In genomic region chr9:112316544-112316943, GRCh38 we compare ENCODE assay signal across 8 cellular contexts. TPM values are rescaled to one million over a fixed set of nuclear protein-coding genes. Genes with fewer than 3 reads are reported as not detected.
DNase-seq lines count a peak whose midpoint lies in the region; ATAC-seq, FAIRE-seq and TF ChIP-seq lines count a peak whose summit lies in the region.
"Not testable (repeated sequence)": the region's sequence is repeated elsewhere in the genome, so short reads cannot be mapped to it uniquely, and the experiment has no call there.

No MANE protein-coding gene starts in this region.

- peaks cover 77% of the 10 kb centered on the region for H3K79me2 ChIP-seq in GM12878 (ENCODE audit: control insufficient read depth, insufficient read depth, low read length)

- not testable (repeated sequence) for H3K9me3 Mint-ChIP-seq in CD8-positive, alpha-beta T cell; T-helper 1 cell treated with Interleukin-12 subunit alpha and Interleukin-12 subunit beta and Interleukin-4 antibody, amounts not matched to agents 30 μg/mL and 1 μg/mL, for 36 hours; activated CD4-positive, alpha-beta T cell treated with anti-CD3 and anti-CD28 coated beads, Interleukin-2, amount 10 ng/mL, durations not matched to agents 24 days and 14 days; activated T-helper 1 cell treated with anti-CD3 and anti-CD28 coated beads, Interleukin-12 subunit alpha, Interleukin-12 subunit beta, Interleukin-2, Interleukin-4 antibody, amounts not matched to agents 30 ng/mL and 10 ng/mL and 1 ng/mL, durations not matched to agents 14 hours and 24 hours and 36 hours; nephron; stimulated activated naive CD8-positive, alpha-beta T cell treated with anti-CD3 and anti-CD28 coated beads, Interleukin-15, amount 100 ng/mL, for 72 hours

- H3K27ac Mint-ChIP-seq in CD8-positive, alpha-beta T cell: peak overlapping the region; percentile 57
- peak overlapping the region; percentile 94 for H3K27ac Mint-ChIP-seq in T-helper 1 cell treated with Interleukin-12 subunit alpha and Interleukin-12 subunit beta and Interleukin-4 antibody, amounts not matched to agents 30 μg/mL and 1 μg/mL, for 36 hours
- H3K27ac Mint-ChIP-seq in activated CD4-positive, alpha-beta T cell treated with anti-CD3 and anti-CD28 coated beads, Interleukin-2, amount 10 ng/mL, durations not matched to agents 24 days and 14 days: peak overlapping the region; percentile 78
- peak overlapping the region; percentile 79 for H3K27ac Mint-ChIP-seq in activated T-helper 1 cell treated with anti-CD3 and anti-CD28 coated beads, Interleukin-12 subunit alpha, Interleukin-12 subunit beta, Interleukin-2, Interleukin-4 antibody, amounts not matched to agents 30 ng/mL and 10 ng/mL and 1 ng/mL, durations not matched to agents 14 hours and 24 hours and 36 hours
- H3K27ac Mint-ChIP-seq in nephron: peak overlapping the region in 2 of 3 experiments; percentile 52 to 56
- H3K27ac Mint-ChIP-seq in stimulated activated naive CD8-positive, alpha-beta T cell treated with anti-CD3 and anti-CD28 coated beads, Interleukin-15, amount 100 ng/mL, for 72 hours: peak overlapping the region; percentile 97 to 98

- CTCF ChIA-PET in CD8-positive, alpha-beta T cell (lab: Charles Lee): not testable (repeated sequence)
- CTCF ChIA-PET in GM12878 (lab: Yijun Ruan, JAX): interaction anchor here (1.0 kb wide), 2 partner anchors 214 to 219 kb away, joined by 3 read pairs; no protein-coding TSS in a partner anchor

- SMC1A ChIA-PET in GM12878 (lab: Charles Lee; ENCODE audit: uncharacterized antibody, unreplicated experiment): interaction anchor here (2.1 to 2.7 kb wide), 2 partner anchors 10 to 12 kb away, joined by 10 to 12 read pairs; no protein-coding TSS in a partner anchor

- TF ChIP-seq RAD21 in GM12878 (IDR thresholded peaks at IDR 0.05; ENCODE audit: insufficient read depth, low read depth, low read length): not testable (repeated sequence)

- FAIRE-seq in GM12878 (lab: Jason Lieb, UNC): not testable (repeated sequence)

- H3K9ac ChIP-seq in GM12878 (ENCODE audit: control insufficient read depth, insufficient read depth, low read length): not testable (repeated sequence)

- not testable (repeated sequence) for TF ChIP-seq CTCF in CD8-positive, alpha-beta T cell (IDR thresholded peaks at IDR 0.05); GM12878 (IDR thresholded peaks at IDR 0.05 in 2 of 3, conservative IDR thresholded peaks at IDR 0.05 in 1 of 3; ENCODE audit: control insufficient read depth in 2 of 3, extremely low read depth in 1 of 3, insufficient read depth in 1 of 3, low read depth in 3 of 3, low read length in 3 of 3); nephron (IDR thresholded peaks at IDR 0.05; ENCODE audit: unreplicated experiment in 3 of 3)

- not testable (repeated sequence) for BruUV-seq in GM12878 (replicated peaks; lab: Mats Ljungman, UMichigan)

- H3K9me3 ChIP-seq in CD8-positive, alpha-beta T cell (ENCODE audit: low read length); GM12878 (replicated peaks; ENCODE audit: control insufficient read depth, insufficient read depth, low read length): not testable (repeated sequence)

- POLR2A ChIA-PET in CD8-positive, alpha-beta T cell (lab: Charles Lee): interaction anchor here (1.1 kb wide), 1 partner anchor 9 kb away, joined by 3 read pairs; no protein-coding TSS in a partner anchor
- POLR2A ChIA-PET in GM12878 (lab: Charles Lee): not testable (repeated sequence)

- TF ChIP-seq POLR2A in GM12878 (IDR thresholded peaks at IDR 0.05; ENCODE audit: low read depth, low read length): not testable (repeated sequence)

- not testable (repeated sequence) for ATAC-seq in CD8-positive, alpha-beta T cell; GM12878; stimulated activated naive CD8-positive, alpha-beta T cell treated with anti-CD3 and anti-CD28 coated beads, Interleukin-15, amount 100 ng/mL, for 72 hours
- ATAC-seq in left lobe of liver: peak; percentile 52

- not testable (repeated sequence) for H3K4me3 ChIP-seq in CD8-positive, alpha-beta T cell (ENCODE audit: low read depth, low read length); GM12878

- peak overlapping the region; percentile 42 for H3K4me3 Mint-ChIP-seq in CD8-positive, alpha-beta T cell
- peak overlapping the region; percentile 61 for H3K4me3 Mint-ChIP-seq in T-helper 1 cell treated with Interleukin-12 subunit alpha and Interleukin-12 subunit beta and Interleukin-4 antibody, amounts not matched to agents 30 μg/mL and 1 μg/mL, for 36 hours
- H3K4me3 Mint-ChIP-seq in activated CD4-positive, alpha-beta T cell treated with anti-CD3 and anti-CD28 coated beads, Interleukin-2, amount 10 ng/mL, durations not matched to agents 24 days and 14 days: peak overlapping the region; percentile 49
- peak overlapping the region; percentile 46 for H3K4me3 Mint-ChIP-seq in activated T-helper 1 cell treated with anti-CD3 and anti-CD28 coated beads, Interleukin-12 subunit alpha, Interleukin-12 subunit beta, Interleukin-2, Interleukin-4 antibody, amounts not matched to agents 30 ng/mL and 10 ng/mL and 1 ng/mL, durations not matched to agents 14 hours and 24 hours and 36 hours
- not testable (repeated sequence) for H3K4me3 Mint-ChIP-seq in nephron
- H3K4me3 Mint-ChIP-seq in stimulated activated naive CD8-positive, alpha-beta T cell treated with anti-CD3 and anti-CD28 coated beads, Interleukin-15, amount 100 ng/mL, for 72 hours: peak overlapping the region; percentile 42 to 54

- not testable (repeated sequence) for H2AFZ ChIP-seq in GM12878 (ENCODE audit: control insufficient read depth, low read depth, low read length)

- intact Hi-C loops in CD8-positive, alpha-beta T cell (cut with DNase I, micrococcal nuclease); GM12878 (cut with micrococcal nuclease; ENCODE audit: unreplicated experiment): not testable (repeated sequence)
- intact Hi-C loops in activated CD4-positive, alpha-beta T cell treated with anti-CD3 and anti-CD28 coated beads, Interleukin-2, amount 10 ng/mL, durations not matched to agents 24 days and 14 days (cut with micrococcal nuclease): loop anchor here (2.0 kb wide), 1 partner anchor 98 kb away; no protein-coding TSS in a partner anchor
- intact Hi-C loops in activated T-helper 1 cell treated with anti-CD3 and anti-CD28 coated beads, Interleukin-12 subunit alpha, Interleukin-12 subunit beta, Interleukin-2, Interleukin-4 antibody, amounts not matched to agents 30 ng/mL and 10 ng/mL and 1 ng/mL, durations not matched to agents 14 hours and 24 hours and 36 hours (cut with micrococcal nuclease): loop anchor here (5.0 kb wide), 1 partner anchor 399 kb away; no protein-coding TSS in a partner anchor

- peaks cover 68% of the 10 kb centered on the region for H3K4me1 Mint-ChIP-seq in CD8-positive, alpha-beta T cell (ENCODE audit: low read depth)
- H3K4me1 Mint-ChIP-seq in T-helper 1 cell treated with Interleukin-12 subunit alpha and Interleukin-12 subunit beta and Interleukin-4 antibody, amounts not matched to agents 30 μg/mL and 1 μg/mL, for 36 hours (ENCODE audit: low read depth): peaks cover 49% of the 10 kb centered on the region
- peaks cover 45% of the 10 kb centered on the region for H3K4me1 Mint-ChIP-seq in activated CD4-positive, alpha-beta T cell treated with anti-CD3 and anti-CD28 coated beads, Interleukin-2, amount 10 ng/mL, durations not matched to agents 24 days and 14 days
- H3K4me1 Mint-ChIP-seq in activated T-helper 1 cell treated with anti-CD3 and anti-CD28 coated beads, Interleukin-12 subunit alpha, Interleukin-12 subunit beta, Interleukin-2, Interleukin-4 antibody, amounts not matched to agents 30 ng/mL and 10 ng/mL and 1 ng/mL, durations not matched to agents 14 hours and 24 hours and 36 hours (ENCODE audit: low read depth): peaks cover 55% of the 10 kb centered on the region
- peaks cover 11% of the 10 kb centered on the region for H3K4me1 Mint-ChIP-seq in nephron
- H3K4me1 Mint-ChIP-seq in stimulated activated naive CD8-positive, alpha-beta T cell treated with anti-CD3 and anti-CD28 coated beads, Interleukin-15, amount 100 ng/mL, for 72 hours: peaks cover 76% of the 10 kb centered on the region

- RAD21 ChIA-PET in GM12878 (lab: Charles Lee; ENCODE audit: unreplicated experiment): interaction anchor here (1.2 kb wide), 1 partner anchor 15 kb away, joined by 3 read pairs; no protein-coding TSS in a partner anchor

- over 99% methylated on average over 9 of the region's 9 CpGs for WGBS in GM12878 (ENCODE audit: insufficient coverage, insufficient replicate concordance, low lambda C conversion rate, missing lambda C conversion rate)

- H3K36me3 ChIP-seq in CD8-positive, alpha-beta T cell (ENCODE audit: insufficient read depth, low read length); GM12878 (ENCODE audit: control insufficient read depth in 2 of 2, insufficient read depth in 2 of 2, low read length in 1 of 2): not testable (repeated sequence)

- H3K4me2 ChIP-seq in GM12878 (ENCODE audit: control insufficient read depth, insufficient read depth): not testable (repeated sequence)

- H4K20me1 ChIP-seq in GM12878 (ENCODE audit: control insufficient read depth, insufficient read depth): not testable (repeated sequence)

- H3K27ac ChIP-seq in CD8-positive, alpha-beta T cell (ENCODE audit: low read depth, low read length); GM12878 (ENCODE audit: control insufficient read depth, insufficient read depth): not testable (repeated sequence)

- not testable (repeated sequence) for H3K27me3 ChIP-seq in CD8-positive, alpha-beta T cell (ENCODE audit: insufficient read depth, low read length); GM12878 (replicated peaks in 1 of 2; ENCODE audit: control insufficient read depth in 2 of 2, insufficient read depth in 2 of 2, low read length in 1 of 2)

- not testable (repeated sequence) for H3K27me3 Mint-ChIP-seq in CD8-positive, alpha-beta T cell (ENCODE audit: low read depth); T-helper 1 cell treated with Interleukin-12 subunit alpha and Interleukin-12 subunit beta and Interleukin-4 antibody, amounts not matched to agents 30 μg/mL and 1 μg/mL, for 36 hours (ENCODE audit: low read depth); activated CD4-positive, alpha-beta T cell treated with anti-CD3 and anti-CD28 coated beads, Interleukin-2, amount 10 ng/mL, durations not matched to agents 24 days and 14 days; activated T-helper 1 cell treated with anti-CD3 and anti-CD28 coated beads, Interleukin-12 subunit alpha, Interleukin-12 subunit beta, Interleukin-2, Interleukin-4 antibody, amounts not matched to agents 30 ng/mL and 10 ng/mL and 1 ng/mL, durations not matched to agents 14 hours and 24 hours and 36 hours (ENCODE audit: insufficient read depth); nephron (ENCODE audit: low read depth); stimulated activated naive CD8-positive, alpha-beta T cell treated with anti-CD3 and anti-CD28 coated beads, Interleukin-15, amount 100 ng/mL, for 72 hours

- peaks cover 23% of the 10 kb centered on the region for H3K4me1 ChIP-seq in CD8-positive, alpha-beta T cell (ENCODE audit: insufficient read depth, low read length)
- not testable (repeated sequence) for H3K4me1 ChIP-seq in GM12878 (ENCODE audit: control insufficient read depth, insufficient read depth, low read length)

- in situ Hi-C loops in GM12878 (cut with MboI): not testable (repeated sequence)

- TF ChIP-seq EP300 in GM12878 (IDR thresholded peaks at IDR 0.05; ENCODE audit: borderline replicate concordance in 1 of 2, control insufficient read depth in 1 of 2, low read depth in 2 of 2, low read length in 2 of 2): not testable (repeated sequence)

- not testable (repeated sequence) for DNase-seq in CD8-positive, alpha-beta T cell; activated CD4-positive, alpha-beta T cell treated with anti-CD3 and anti-CD28 coated beads, Interleukin-2, amount 10 ng/mL, durations not matched to agents 24 days and 14 days; activated T-helper 1 cell treated with anti-CD3 and anti-CD28 coated beads, Interleukin-12 subunit alpha, Interleukin-12 subunit beta, Interleukin-2, Interleukin-4 antibody, amounts not matched to agents 30 ng/mL and 10 ng/mL and 1 ng/mL, durations not matched to agents 14 hours and 24 hours and 36 hours (ENCODE audit: low spot score); GM12878 (ENCODE audit: low read depth, low spot score); left lobe of liver (ENCODE audit: low spot score); stimulated activated naive CD8-positive, alpha-beta T cell treated with anti-CD3 and anti-CD28 coated beads, Interleukin-15, amount 100 ng/mL, for 72 hours

- H3K36me3 Mint-ChIP-seq in CD8-positive, alpha-beta T cell: peaks cover 15% of the 10 kb centered on the region
- peaks cover 37% of the 10 kb centered on the region for H3K36me3 Mint-ChIP-seq in T-helper 1 cell treated with Interleukin-12 subunit alpha and Interleukin-12 subunit beta and Interleukin-4 antibody, amounts not matched to agents 30 μg/mL and 1 μg/mL, for 36 hours (ENCODE audit: low read depth)
- peaks cover 41% of the 10 kb centered on the region for H3K36me3 Mint-ChIP-seq in activated CD4-positive, alpha-beta T cell treated with anti-CD3 and anti-CD28 coated beads, Interleukin-2, amount 10 ng/mL, durations not matched to agents 24 days and 14 days (ENCODE audit: low read depth)
- H3K36me3 Mint-ChIP-seq in activated T-helper 1 cell treated with anti-CD3 and anti-CD28 coated beads, Interleukin-12 subunit alpha, Interleukin-12 subunit beta, Interleukin-2, Interleukin-4 antibody, amounts not matched to agents 30 ng/mL and 10 ng/mL and 1 ng/mL, durations not matched to agents 14 hours and 24 hours and 36 hours (ENCODE audit: low read depth): peaks cover 21% of the 10 kb centered on the region
- peaks cover 26% of the 10 kb centered on the region for H3K36me3 Mint-ChIP-seq in nephron (ENCODE audit: low read depth)

RNA-seq across cellular contexts. Expression of gene PTBP3, which starts 16.9 kb away (rescaled TPM):
- 100 to 1,000 TPM in 1 of 2 experiments, 10 to 100 TPM in 1; 96.8 to 112 TPM for total RNA-seq in CD8-positive, alpha-beta T cell
- 94.7 and 104 TPM in 2 replicates for total RNA-seq in activated CD4-positive, alpha-beta T cell treated with anti-CD3 and anti-CD28 coated beads, Interleukin-2, amount 10 ng/mL, durations not matched to agents 24 days and 14 days
- 101 TPM in 2 replicates for total RNA-seq in activated T-helper 1 cell treated with anti-CD3 and anti-CD28 coated beads, Interleukin-12 subunit alpha, Interleukin-12 subunit beta, Interleukin-2, Interleukin-4 antibody, amounts not matched to agents 30 ng/mL and 10 ng/mL and 1 ng/mL, durations not matched to agents 14 hours and 24 hours and 36 hours
- 45.5 and 45.8 TPM in 2 replicates for total RNA-seq in GM12878 (2013; cell fraction: nucleolus; rRNA removed)
- total RNA-seq in GM12878 (2014; rRNA removed) (51.1 and 61.7 TPM in 2 replicates), GM12878 (2014; rRNA removed; fragmentation: Illumina TruSeq; extraction: Trizol) (64.5 and 67.6 TPM in 2 replicates), GM12878 (2021) (104 and 108 TPM in 2 replicates), left lobe of liver (18.7 TPM)
- 16.2 TPM for polyA plus RNA-seq in GM12878 (2011; ENCODE audit: low read depth)
- polyA plus RNA-seq in GM12878 (2011; rRNA removed) (68.6 and 76.7 TPM in 2 replicates), GM12878 (2014; fragmentation: Illumina TruSeq; extraction: Trizol) (56.7 and 67.8 TPM in 2 replicates), GM12878 (2014; fragmentation: Nextera tagmentation; extraction: Ambion mirVana) (10 to 100 TPM; 12.5 to 17.6 TPM), GM12878 (2014; rRNA removed) (32.5 and 39.3 TPM in 2 replicates), GM12878 (2016; fragmentation: Nextera tagmentation; extraction: Ambion mirVana) (10 to 100 TPM; 48.0 to 54.3 TPM)
- 62.5 and 74.4 TPM in 2 replicates for polyA plus RNA-seq in GM12878 (2011; cell fraction: cytosol; rRNA removed)
- 22.7 and 24.8 TPM in 2 replicates for polyA plus RNA-seq in GM12878 (2011; cell fraction: nucleus; rRNA removed)
- polyA plus RNA-seq in GM12878 (2012): 26.0 and 27.3 TPM in 2 replicates
- polyA minus RNA-seq in GM12878 (2011; rRNA and poly(A)+ RNA removed): 105 and 178 TPM in 2 replicates
- 40.0 and 48.8 TPM in 2 replicates for polyA minus RNA-seq in GM12878 (2011; cell fraction: cytosol; rRNA and poly(A)+ RNA removed)
- 19.6 and 30.6 TPM in 2 replicates for polyA minus RNA-seq in GM12878 (2011; cell fraction: nucleus; rRNA and poly(A)+ RNA removed)
